Comparison of ENCODE assay signal across 8 cellular contexts in the genomic region with DNA sequence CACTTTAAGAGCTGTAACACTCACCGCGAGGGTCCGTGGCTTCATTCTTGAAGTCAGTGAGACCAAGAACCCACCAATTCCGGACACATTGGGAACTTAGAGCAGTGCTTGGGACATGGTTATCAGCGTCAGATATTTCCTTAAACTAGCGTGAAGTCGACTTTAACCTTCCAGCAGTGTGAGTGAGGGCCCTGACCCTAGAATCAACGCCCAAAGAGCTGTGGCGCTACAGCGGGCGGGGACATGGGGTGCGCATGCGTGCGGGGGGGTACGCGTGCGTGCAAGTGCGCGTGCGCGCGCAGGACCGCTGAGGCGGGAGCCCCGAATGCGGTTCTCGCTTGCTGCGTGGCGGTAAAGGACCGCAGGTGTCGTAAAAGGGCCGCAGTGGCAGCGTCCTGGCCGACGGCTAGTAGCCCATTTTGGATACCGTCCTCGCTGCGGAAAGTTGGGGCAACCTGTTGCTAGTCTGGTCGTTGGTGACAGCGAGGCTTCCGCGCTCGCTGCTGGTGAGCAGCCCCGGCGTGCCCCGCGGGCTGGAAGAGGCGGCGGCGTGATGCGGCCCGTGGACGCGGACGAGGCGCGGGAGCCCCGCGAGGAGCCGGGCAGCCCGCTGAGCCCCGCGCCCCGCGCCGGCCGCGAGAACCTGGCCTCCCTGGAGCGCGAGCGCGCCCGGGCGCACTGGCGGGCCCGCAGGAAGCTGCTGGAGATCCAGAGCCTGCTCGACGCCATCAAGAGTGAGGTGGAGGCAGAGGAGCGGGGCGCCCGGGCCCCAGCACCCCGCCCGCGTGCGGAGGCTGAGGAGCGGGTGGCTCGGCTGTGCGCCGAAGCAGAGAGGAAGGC. TPM values are rescaled to one million over a fixed set of nuclear protein-coding genes. Genes with fewer than 3 reads are reported as not detected.
DNase-seq lines count a peak whose midpoint lies in the region; ATAC-seq and TF ChIP-seq lines count a peak whose summit lies in the region.

No MANE protein-coding gene starts in this region.

- intact Hi-C loops in prostate gland (cut with DNase I), result loop anchor here (5.0 kb wide), 1 partner anchor 33 kb away; the partner anchor contains the start of gene MRFAP1L1

- H3K9me3 ChIP-seq in right atrium auricular region (no peaks in the 10 kb centered on the region), prostate gland (no peaks in the 10 kb centered on the region)

- WGBS in prostate gland, result 0% methylated on average over 51 of the region's 89 CpGs
- WGBS in urinary bladder, result under 1% methylated on average over 89 of the region's 89 CpGs

- DNase-seq in GM12864 (ENCODE audit: low read depth) (peak; percentile 77), NCI-H1105 treated with DMSO at 0.1 percent for 48 hours (lab: John Stamatoyannopoulos, UW) (peak; percentile 81), T-cell (peak; percentile 75 to 97 (median 94)), amygdala (lab: John Stamatoyannopoulos, UW) (peak; percentile 16 to 95 (median 88)), right atrium auricular region (ENCODE audit: low spot score) (peak; percentile 91), prostate gland (ENCODE audit: low spot score) (peak; percentile 93)

- no peaks in the 10 kb centered on the region for H3K27me3 Mint-ChIP-seq in T-cell

- no peak for TF ChIP-seq CTCF in GM12864 (IDR thresholded peaks at IDR 0.05; ENCODE audit: low read depth, low read length, missing control alignments)
- TF ChIP-seq CTCF in right atrium auricular region (IDR thresholded peaks at IDR 0.05), result no peak
- TF ChIP-seq CTCF in prostate gland (IDR thresholded peaks at IDR 0.05), result peak in 3 of 4 experiments; percentile 15 to 54 (median 29)

- TF ChIP-seq POLR2A in prostate gland (IDR thresholded peaks at IDR 0.05), result peak; percentile 81

- H3K27me3 ChIP-seq in right atrium auricular region (no peaks in the 10 kb centered on the region), prostate gland (replicated peaks; ENCODE audit: insufficient read depth) (no peaks in the 10 kb centered on the region)

- POLR2A ChIA-PET in T-cell (lab: Charles Lee), result interaction anchor here (0.6 to 1.7 kb wide), 20 partner anchors 14 to 396 kb away, joined by 3 to 10 read pairs (median 4); partner anchors contain the start of genes BLOC1S4 (in 1 of the 2), MRFAP1 (in 1 of the 2) and MRFAP1L1 (in 1 of the 2)

- H3K27ac ChIP-seq in right atrium auricular region (peak overlapping the region; percentile 81 to 85), prostate gland (peak overlapping the region; percentile 85 to 86), urinary bladder (ENCODE audit: low read depth) (peak overlapping the region; percentile 75)

- H3K9me3 Mint-ChIP-seq in T-cell, result no peaks in the 10 kb centered on the region

- peak overlapping the region; percentile 97 to 98 for H3K27ac Mint-ChIP-seq in T-cell

- H3K36me3 ChIP-seq in right atrium auricular region (no peaks in the 10 kb centered on the region), prostate gland (no peaks in the 10 kb centered on the region), urinary bladder (ENCODE audit: insufficient read depth) (no peaks in the 10 kb centered on the region)

- peaks cover 46 to 52% (median 50%) of the 10 kb centered on the region in 3 donors for H3K4me1 Mint-ChIP-seq in T-cell

- CTCF ChIA-PET in T-cell (lab: Charles Lee), result interaction anchor here (0.5 to 3.0 kb wide), 30 partner anchors 14 to 1752 kb away, joined by 3 to 52 read pairs (median 6); partner anchors contain the start of genes BLOC1S4 (in 1 of the 2), MRFAP1 (in 1 of the 2), MRFAP1L1 (in 1 of the 2) and S100P (in 1 of the 2)

- peaks cover 48% of the 10 kb centered on the region for H3K36me3 Mint-ChIP-seq in T-cell

- peaks cover 0 to 31% of the 10 kb centered on the region in 2 donors for H3K4me1 ChIP-seq in right atrium auricular region
- H3K4me1 ChIP-seq in prostate gland (replicated peaks), result peaks cover 22% of the 10 kb centered on the region
- H3K4me1 ChIP-seq in urinary bladder (ENCODE audit: insufficient read depth), result no peaks in the 10 kb centered on the region

- peak overlapping the region; percentile 89 to 93 (median 92) for H3K4me3 Mint-ChIP-seq in T-cell

- H3K4me3 ChIP-seq in GM12864 (ENCODE audit: low read depth, low read length) (peak overlapping the region; percentile 56), right atrium auricular region (peak overlapping the region; percentile 64 to 79), prostate gland (peak overlapping the region; percentile 49 to 76), urinary bladder (ENCODE audit: low read depth, low read length) (peak overlapping the region; percentile 71)

- peak; percentile 72 for ATAC-seq in HG02623 (IDR thresholded peaks at IDR 0.05; ENCODE audit: unreplicated experiment)
- ATAC-seq in T-cell (replicated peaks in 1 of 4), result peak; percentile 80 to 86 (median 84)

RNA-seq across cellular contexts. Expression of gene S100P, which starts 19.8 kb away (rescaled TPM):
- 1 to 10 TPM in 3 of 5 donors, under 1 TPM in 1, not detected in 1; 0.70 to 3.8 (median 1.9) TPM for total RNA-seq in T-cell
- under 1 TPM in 1 of 2 donors, not detected in 1; 0.35 TPM for total RNA-seq in right atrium auricular region
- total RNA-seq in prostate gland, result 10 to 100 TPM in 1 of 2 donors, 1 to 10 TPM in 1; 7.3 to 21.9 TPM
- 88.9 TPM for total RNA-seq in urinary bladder
- 203 TPM for polyA plus RNA-seq in urinary bladder

RNA-seq across cellular contexts. Expression of gene MRFAP1, which starts 33.4 kb away (rescaled TPM):
- total RNA-seq in T-cell, result 100 to 1,000 TPM; 138 to 169 (median 138) TPM
- total RNA-seq in right atrium auricular region, result 100 to 1,000 TPM; 170 to 176 TPM
- total RNA-seq in prostate gland, result 100 to 1,000 TPM; 256 to 298 TPM
- total RNA-seq in urinary bladder, result 81.2 TPM
- 384 TPM for polyA plus RNA-seq in urinary bladder

RNA-seq across cellular contexts. Expression of gene MRFAP1L1, which starts 35.8 kb away (rescaled TPM):
- 100 to 1,000 TPM in 3 of 5 donors, 10 to 100 TPM in 2; 28.8 to 121 (median 112) TPM for total RNA-seq in T-cell
- total RNA-seq in right atrium auricular region, result 10 to 100 TPM; 58.2 to 65.3 TPM
- total RNA-seq in prostate gland, result 10 to 100 TPM; 65.2 to 81.9 TPM
- total RNA-seq in urinary bladder, result 56.0 TPM
- polyA plus RNA-seq in urinary bladder, result 73.1 TPM

RNA-seq across cellular contexts. Expression of gene BLOC1S4, which starts 42.1 kb away (rescaled TPM):
- 10 to 100 TPM; 20.7 to 41.9 (median 36.6) TPM for total RNA-seq in T-cell
- total RNA-seq in right atrium auricular region, result 10 to 100 TPM in 1 of 2 donors, 1 to 10 TPM in 1; 8.4 to 17.4 TPM
- total RNA-seq in prostate gland, result 10 to 100 TPM; 20.4 to 35.2 TPM
- 5.6 TPM for total RNA-seq in urinary bladder
- 12.4 TPM for polyA plus RNA-seq in urinary bladder

Comparison
In these comparisons a context has a peak if more than half of its experiments do, and no peak if none do; other contexts are left out.
1. Peak in every context shown above with its lines: DNase-seq, ATAC-seq, H3K4me3 ChIP-seq and H3K27ac ChIP-seq.
2. CTCF ChIP-seq: peak in prostate gland (3 of 4); none in GM12864 (single experiment) and right atrium auricular region (0 of 2).